16 cellular contexts compared by ENCODE assay signal in genomic region chr20:51493346-51493791, GRCh38. TPM values are rescaled to one million over a fixed set of nuclear protein-coding genes. Genes with fewer than 3 reads are reported as not detected.
DNase-seq lines count a peak whose midpoint lies in the region; ATAC-seq lines count a peak whose summit lies in the region.
"Had no signal": no experiment of that assay in that cellular context is flagged by ENCODE, and none has a peak within 500 bp of the region (broad histone marks: within the 10 kb centered on the region; RNA-seq: fewer than 3 reads in every experiment).

No MANE protein-coding gene starts in this region.

- H3K4me3 ChIP-seq in BLaER1 treated with 17β-estradiol and CSF1 and Interleukin-3, amounts not matched to agents 10 nM and 100 nM, result no peak overlapping the region
- peak overlapping the region; percentile 28 for H3K4me3 ChIP-seq in CD8-positive, alpha-beta memory T cell (ENCODE audit: low read length)
- H3K4me3 ChIP-seq in naive thymus-derived CD4-positive, alpha-beta T cell (ENCODE audit: low read length), result no peak overlapping the region

- H3K27me3 ChIP-seq in BLaER1 treated with 17β-estradiol and CSF1 and Interleukin-3, amounts not matched to agents 10 nM and 100 nM, result no peaks in the 10 kb centered on the region
- H3K27me3 ChIP-seq in CD8-positive, alpha-beta memory T cell (ENCODE audit: insufficient read depth, low read length, poor library complexity, severe bottlenecking), result no peaks in the 10 kb centered on the region
- H3K27me3 ChIP-seq in naive thymus-derived CD4-positive, alpha-beta T cell (ENCODE audit: control insufficient read depth in 2 of 2, insufficient read depth in 2 of 2, low read length in 2 of 2), result no peaks in the 10 kb centered on the region
- H3K27me3 ChIP-seq: heart left ventricle, right atrium auricular region, transverse colon had no signal

- peaks cover 6 to 63% (median 7%) of the 10 kb centered on the region in 3 donors for H3K36me3 Mint-ChIP-seq in CD8-positive, alpha-beta memory T cell
- peaks cover 95% of the 10 kb centered on the region for H3K36me3 Mint-ChIP-seq in activated T-helper 17 cell treated with anti-CD3 and anti-CD28 coated beads, Interleukin-2, amount 50 U/mL, for 72 hours (ENCODE audit: low read depth)
- peaks cover 0 to 51% (median 12%) of the 10 kb centered on the region in 5 donors for H3K36me3 Mint-ChIP-seq in naive thymus-derived CD4-positive, alpha-beta T cell

- DNase-seq in CD8-positive, alpha-beta memory T cell, result peak in 3 of 5 donors; percentile 25 to 34 (median 31)
- peak in 2 of 9 donors; percentile 30 to 60 for DNase-seq in naive thymus-derived CD4-positive, alpha-beta T cell
- DNase-seq in middle frontal gyrus (ENCODE audit: extremely low spot score, low spot score) (no peak), posterior vena cava (ENCODE audit: low spot score) (no peak), C1 segment of cervical spinal cord (lab: John Stamatoyannopoulos, UW) (no peak), NCI-H524 (lab: John Stamatoyannopoulos, UW) (no peak)
- DNase-seq: DMS79 treated with DMSO at 0.1 percent for 48 hours; NCI-H1417; NK-92 treated with Interleukin-12 subunit alpha and Interleukin-12 subunit beta, amount 100 ng/mL, for 24 hours; transverse colon had no signal

- no peaks in the 10 kb centered on the region for H3K9me3 Mint-ChIP-seq in CD8-positive, alpha-beta memory T cell
- no peaks in the 10 kb centered on the region for H3K9me3 Mint-ChIP-seq in activated T-helper 17 cell treated with anti-CD3 and anti-CD28 coated beads, Interleukin-2, amount 50 U/mL, for 72 hours
- peaks cover 0 to 3% (median 0%) of the 10 kb centered on the region in 11 donors for H3K9me3 Mint-ChIP-seq in naive thymus-derived CD4-positive, alpha-beta T cell
- H3K9me3 Mint-ChIP-seq: T-helper 1 cell treated with Interleukin-12 subunit alpha and Interleukin-12 subunit beta and Interleukin-4 antibody, amounts not matched to agents 30 μg/mL and 1 μg/mL, for 36 hours had no signal

- H3K27ac ChIP-seq in BLaER1 treated with 17β-estradiol and CSF1 and Interleukin-3, amounts not matched to agents 10 nM and 100 nM, result peak overlapping the region in 3 of 11 experiments; percentile 81 to 91 (median 87); a peak in 4 of 22 replicates
- peak overlapping the region; percentile 60 for H3K27ac ChIP-seq in CD8-positive, alpha-beta memory T cell (ENCODE audit: low read depth, low read length)
- peak overlapping the region; percentile 71 for H3K27ac ChIP-seq in naive thymus-derived CD4-positive, alpha-beta T cell (ENCODE audit: low read depth, low read length)

- ATAC-seq in activated T-helper 17 cell treated with anti-CD3 and anti-CD28 coated beads, Interleukin-2, amount 50 U/mL, for 72 hours (replicated peaks), result no peak
- ATAC-seq in naive thymus-derived CD4-positive, alpha-beta T cell, result peak; percentile 23

- H3K9me3 ChIP-seq in BLaER1 treated with 17β-estradiol and CSF1 and Interleukin-3, amounts not matched to agents 10 nM and 100 nM (replicated peaks in 1 of 11), result no peaks in the 10 kb centered on the region
- H3K9me3 ChIP-seq in CD8-positive, alpha-beta memory T cell (ENCODE audit: low read length), result no peaks in the 10 kb centered on the region
- H3K9me3 ChIP-seq in naive thymus-derived CD4-positive, alpha-beta T cell (ENCODE audit: control insufficient read depth in 2 of 3, low read length in 3 of 3), result no peaks in the 10 kb centered on the region
- H3K9me3 ChIP-seq: heart left ventricle, right atrium auricular region, transverse colon had no signal

- H3K9ac ChIP-seq in BLaER1 treated with 17β-estradiol and CSF1 and Interleukin-3, amounts not matched to agents 10 nM and 100 nM, result no peak overlapping the region; a peak in 1 of 22 replicates

- CTCF ChIA-PET in CD8-positive, alpha-beta memory T cell (lab: Charles Lee), result interaction anchor here (2.4 kb wide), 1 partner anchor 20 kb away, joined by 6 read pairs; no protein-coding TSS in a partner anchor
- CTCF ChIA-PET in naive thymus-derived CD4-positive, alpha-beta T cell (lab: Charles Lee), result no interaction called here

- peak overlapping the region; percentile 90 to 100 (median 97) for H3K27ac Mint-ChIP-seq in CD8-positive, alpha-beta memory T cell
- H3K27ac Mint-ChIP-seq in activated T-helper 17 cell treated with anti-CD3 and anti-CD28 coated beads, Interleukin-2, amount 50 U/mL, for 72 hours, result no peak overlapping the region
- H3K27ac Mint-ChIP-seq in naive thymus-derived CD4-positive, alpha-beta T cell, result peak overlapping the region in 8 of 9 donors; percentile 94 to 100 (median 98)

- peak overlapping the region in 6 of 7 donors; percentile 45 to 79 (median 77) for H3K4me3 Mint-ChIP-seq in CD8-positive, alpha-beta memory T cell
- H3K4me3 Mint-ChIP-seq in activated T-helper 17 cell treated with anti-CD3 and anti-CD28 coated beads, Interleukin-2, amount 50 U/mL, for 72 hours, result peak overlapping the region; percentile 77
- peak overlapping the region; percentile 14 to 99 (median 80) for H3K4me3 Mint-ChIP-seq in naive thymus-derived CD4-positive, alpha-beta T cell

- intact Hi-C loops in naive thymus-derived CD4-positive, alpha-beta T cell (cut with micrococcal nuclease), result loop anchor here in 1 of 2 donors (10.0 kb wide), 1 partner anchor 101 kb away; no protein-coding TSS in a partner anchor
- intact Hi-C loops in posterior vena cava (cut with DNase I), result no loop called here

- POLR2A ChIA-PET in CD8-positive, alpha-beta memory T cell (lab: Charles Lee), result interaction anchor here (1.2 to 1.4 kb wide), 2 partner anchors 12 to 48 kb away, joined by 3 to 5 read pairs; no protein-coding TSS in a partner anchor
- POLR2A ChIA-PET in naive thymus-derived CD4-positive, alpha-beta T cell (lab: Charles Lee), result interaction anchor here (2.0 to 2.3 kb wide), 2 partner anchors 7 to 18 kb away, joined by 5 to 8 read pairs; no protein-coding TSS in a partner anchor

- peaks cover 72 to 84% (median 79%) of the 10 kb centered on the region in 10 experiments for H3K4me1 ChIP-seq in BLaER1 treated with 17β-estradiol and CSF1 and Interleukin-3, amounts not matched to agents 10 nM and 100 nM
- H3K4me1 ChIP-seq in CD8-positive, alpha-beta memory T cell (ENCODE audit: insufficient read depth, low read length), result peaks cover 78% of the 10 kb centered on the region
- H3K4me1 ChIP-seq in naive thymus-derived CD4-positive, alpha-beta T cell (ENCODE audit: control insufficient read depth in 2 of 2, insufficient read depth in 2 of 2, low read length in 2 of 2), result peaks cover 63 to 90% of the 10 kb centered on the region in 2 donors

- H4K20me1 ChIP-seq in BLaER1 treated with 17β-estradiol and CSF1 and Interleukin-3, amounts not matched to agents 10 nM and 100 nM, result peaks cover 0 to 4% (median 0%) of the 10 kb centered on the region in 11 experiments; a peak in 2 of 22 replicates

- H3K36me3 ChIP-seq in BLaER1 treated with 17β-estradiol and CSF1 and Interleukin-3, amounts not matched to agents 10 nM and 100 nM, result no peaks in the 10 kb centered on the region; a peak in 1 of 22 replicates
- H3K36me3 ChIP-seq in CD8-positive, alpha-beta memory T cell (ENCODE audit: insufficient read depth, low read length), result peaks cover 5% of the 10 kb centered on the region
- H3K36me3 ChIP-seq in naive thymus-derived CD4-positive, alpha-beta T cell (ENCODE audit: control insufficient read depth in 2 of 3, insufficient read depth in 3 of 3, low read length in 3 of 3), result peaks cover 0 to 5% (median 0%) of the 10 kb centered on the region in 3 experiments
- H3K36me3 ChIP-seq: heart left ventricle, right atrium auricular region, transverse colon had no signal

- H3K4me1 Mint-ChIP-seq in CD8-positive, alpha-beta memory T cell, result peaks cover 95 to 99% (median 98%) of the 10 kb centered on the region in 3 donors
- peaks cover 66% of the 10 kb centered on the region for H3K4me1 Mint-ChIP-seq in activated T-helper 17 cell treated with anti-CD3 and anti-CD28 coated beads, Interleukin-2, amount 50 U/mL, for 72 hours
- H3K4me1 Mint-ChIP-seq in naive thymus-derived CD4-positive, alpha-beta T cell, result peaks cover 84 to 98% (median 96%) of the 10 kb centered on the region in 7 donors

- no peaks in the 10 kb centered on the region for H3K27me3 Mint-ChIP-seq in CD8-positive, alpha-beta memory T cell
- no peaks in the 10 kb centered on the region for H3K27me3 Mint-ChIP-seq in activated T-helper 17 cell treated with anti-CD3 and anti-CD28 coated beads, Interleukin-2, amount 50 U/mL, for 72 hours
- H3K27me3 Mint-ChIP-seq in naive thymus-derived CD4-positive, alpha-beta T cell, result no peaks in the 10 kb centered on the region
- H3K27me3 Mint-ChIP-seq: memory B cell had no signal

- peak overlapping the region; percentile 83 to 96 (median 93) for H3K4me2 ChIP-seq in BLaER1 treated with 17β-estradiol and CSF1 and Interleukin-3, amounts not matched to agents 10 nM and 100 nM

RNA-seq across cellular contexts. Expression of gene NFATC2, which starts 49.1 kb away (rescaled TPM):
- 10 to 100 TPM; 63.0 to 64.4 TPM for total RNA-seq in CD8-positive, alpha-beta memory T cell
- 52.1 TPM for polyA plus RNA-seq in CD8-positive, alpha-beta memory T cell
- 10 to 100 TPM; 29.4 to 41.1 TPM for total RNA-seq in activated T-helper 17 cell treated with anti-CD3 and anti-CD28 coated beads, Interleukin-2, amount 50 U/mL, for 72 hours
- total RNA-seq in naive thymus-derived CD4-positive, alpha-beta T cell, result 10 to 100 TPM; 39.8 to 66.8 (median 44.8) TPM
- polyA plus RNA-seq in naive thymus-derived CD4-positive, alpha-beta T cell, result 10 to 100 TPM; 16.6 to 30.1 TPM
- total RNA-seq in posterior vena cava, result 10 to 100 TPM in 1 of 2 donors, 1 to 10 TPM in 1; 4.4 to 11.8 TPM

Comparison
In these comparisons a context has a peak if more than half of its experiments do, and no peak if none do; other contexts are left out.
1. DNase-seq: peak in CD8-positive, alpha-beta memory T cell (3 of 5); none in middle frontal gyrus (single experiment), posterior vena cava (single experiment), C1 segment of cervical spinal cord (0 of 14) and NCI-H524 (0 of 2).
2. Peak in every context shown above with its lines, with median percentiles within 50 percentile points of each other: H3K4me3 Mint-ChIP-seq.